In genomic region chr11:74398244-74399159, GRCh38 we compare ENCODE assay signal across 1 cellular context.
TF ChIP-seq lines count a peak whose summit lies in the region.

Gene PGM2L1 (minus strand): TSS chr11:74398433. CDS start chr11:74398161, 272 bp downstream.

TF ChIP-seq in K562, 482 proteins besides CTCF, POLR2A, EP300 and RAD21 (continued from another document and continues in another):
- TF ChIP-seq ZBED1 (IDR thresholded peaks at IDR 0.05) (no peak), E2F8 (IDR thresholded peaks at IDR 0.05; ENCODE audit: low read depth, partially characterized antibody) (peak; percentile 64), HMBOX1 (IDR thresholded peaks at IDR 0.05) (no peak), ARNT (IDR thresholded peaks at IDR 0.05) (0 out of 4 replicates have a peak, but pooled peaks of 1 of the 2 experiments have one; percentile 29), ZNF24 (IDR thresholded peaks at IDR 0.05) (peak; percentile 20; the same call in 1 of the 2 replicates), TEAD1 (CRISPR knock-in tag; IDR thresholded peaks at IDR 0.05) (peak in 1 of 2 experiments; percentile 25; a peak in 1 of 4 replicates), MEIS2 (IDR thresholded peaks at IDR 0.05; ENCODE audit: partially characterized antibody) (peak; percentile 9), EZH2 (IDR thresholded peaks at IDR 0.05; ENCODE audit: borderline replicate concordance, low read depth, low read length) (no peak), SNRNP70 (optimal IDR thresholded peaks at IDR 0.05; ENCODE audit: low read depth, low read length) (no peak), TFAP4 (CRISPR knock-in tag; IDR thresholded peaks at IDR 0.05; ENCODE audit: borderline replicate concordance) (0 out of 2 replicates have a peak, but pooled peaks have one; percentile 33), GABPB2 (CRISPR knock-in tag; conservative IDR thresholded peaks at IDR 0.05) (no peak), ATF3 (IDR thresholded peaks at IDR 0.05) (peak; percentile 89), ATF3 (CRISPR knock-in tag; conservative IDR thresholded peaks at IDR 0.05) (no peak), ZBTB11 (CRISPR knock-in tag; IDR thresholded peaks at IDR 0.05) (peak in 1 of 3 experiments; percentile 88; a peak in 2 of 6 replicates), ZBTB33 (CRISPR knock-in tag; IDR thresholded peaks at IDR 0.05) (0 out of 2 replicates have a peak, but pooled peaks have one; percentile 13), ZNF449 (CRISPR knock-in tag; IDR thresholded peaks at IDR 0.05) (no peak), ZBTB40 (IDR thresholded peaks at IDR 0.05) (peak; percentile 35; the same call in 1 of the 2 replicates), ZBTB40 (CRISPR knock-in tag; IDR thresholded peaks at IDR 0.05) (no peak), ZNF551 (CRISPR knock-in tag; IDR thresholded peaks at IDR 0.05) (no peak), NR4A1 (CRISPR knock-in tag; IDR thresholded peaks at IDR 0.05) (no peak), NR4A1 (tag; IDR thresholded peaks at IDR 0.05) (peak; percentile 26; the same call in 1 of the 2 replicates), FOXJ3 (CRISPR knock-in tag; IDR thresholded peaks at IDR 0.05) (no peak), HLTF (IDR thresholded peaks at IDR 0.05) (no peak), MED1 (CRISPR knock-in tag; IDR thresholded peaks at IDR 0.05; ENCODE audit: borderline replicate concordance) (no peak), SPI1 (IDR thresholded peaks at IDR 0.05; ENCODE audit: borderline replicate concordance, low read depth, low read length) (peak; percentile 45; the same call in 1 of the 2 replicates), ZNF766 (CRISPR knock-in tag; conservative IDR thresholded peaks at IDR 0.05) (peak; percentile 90; the same call in 1 of the 2 replicates), ZZZ3 (IDR thresholded peaks at IDR 0.05) (no peak), ZBTB2 (IDR thresholded peaks at IDR 0.05) (0 out of 2 replicates have a peak, but pooled peaks have one; percentile 50), RB1 (IDR thresholded peaks at IDR 0.05; ENCODE audit: low read depth) (peak; percentile 51; the same call in 1 of the 2 replicates), CEBPB (tag; IDR thresholded peaks at IDR 0.05) (peak; percentile 86), ZNF785 (CRISPR knock-in tag; IDR thresholded peaks at IDR 0.05) (no peak)
